Comparison of ENCODE assay signal across 1 cellular context in the genomic region with DNA sequence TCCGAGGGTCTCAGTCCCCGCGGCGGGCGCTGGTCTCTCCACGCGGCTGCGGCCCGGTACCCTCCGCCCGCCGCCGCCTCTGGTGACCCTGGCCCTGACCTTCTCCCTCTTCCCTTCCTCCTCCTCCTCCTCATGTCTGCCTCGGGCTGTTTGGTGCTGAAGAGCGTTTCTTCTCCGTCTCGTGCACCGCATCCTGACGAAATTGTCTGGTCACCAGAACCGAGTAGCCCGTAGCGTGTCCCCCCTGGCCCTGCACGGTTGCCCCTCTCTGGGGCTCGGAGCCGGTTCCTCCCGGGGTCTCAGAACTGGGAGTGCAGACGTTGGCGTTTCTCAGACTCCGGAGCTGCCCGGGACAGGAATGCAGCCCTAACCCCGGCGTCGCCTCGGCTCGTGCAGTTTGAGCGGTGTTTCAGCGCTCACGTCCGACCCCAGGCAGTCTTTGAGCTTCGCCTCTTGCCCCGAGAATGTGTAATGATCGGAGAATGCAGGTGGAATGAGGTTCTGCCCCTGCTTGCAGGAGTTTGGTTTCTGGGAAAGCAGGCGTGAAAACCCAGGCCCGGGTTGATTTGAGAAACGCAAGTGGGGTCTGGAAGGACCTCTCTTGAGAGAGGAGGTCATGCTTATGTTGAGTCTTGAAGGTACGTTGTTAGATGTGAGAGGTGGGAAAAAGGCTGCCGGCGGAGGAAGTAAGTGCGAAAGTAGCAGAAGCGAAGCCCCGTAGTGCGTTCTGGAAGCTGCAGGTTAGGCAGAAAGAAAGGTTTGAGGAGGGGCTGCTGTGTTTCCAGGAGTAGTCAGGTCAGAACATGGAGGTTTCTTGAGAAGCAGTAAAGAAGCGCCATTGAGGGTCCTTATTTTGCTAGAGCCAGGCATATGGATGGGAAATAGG.
TF ChIP-seq lines count a peak whose summit lies in the region.

No MANE protein-coding gene starts in this region.

TF ChIP-seq in liver, 16 proteins besides CTCF, POLR2A, EP300 and RAD21 (continued from another document):
- TF ChIP-seq, protein P1, sequence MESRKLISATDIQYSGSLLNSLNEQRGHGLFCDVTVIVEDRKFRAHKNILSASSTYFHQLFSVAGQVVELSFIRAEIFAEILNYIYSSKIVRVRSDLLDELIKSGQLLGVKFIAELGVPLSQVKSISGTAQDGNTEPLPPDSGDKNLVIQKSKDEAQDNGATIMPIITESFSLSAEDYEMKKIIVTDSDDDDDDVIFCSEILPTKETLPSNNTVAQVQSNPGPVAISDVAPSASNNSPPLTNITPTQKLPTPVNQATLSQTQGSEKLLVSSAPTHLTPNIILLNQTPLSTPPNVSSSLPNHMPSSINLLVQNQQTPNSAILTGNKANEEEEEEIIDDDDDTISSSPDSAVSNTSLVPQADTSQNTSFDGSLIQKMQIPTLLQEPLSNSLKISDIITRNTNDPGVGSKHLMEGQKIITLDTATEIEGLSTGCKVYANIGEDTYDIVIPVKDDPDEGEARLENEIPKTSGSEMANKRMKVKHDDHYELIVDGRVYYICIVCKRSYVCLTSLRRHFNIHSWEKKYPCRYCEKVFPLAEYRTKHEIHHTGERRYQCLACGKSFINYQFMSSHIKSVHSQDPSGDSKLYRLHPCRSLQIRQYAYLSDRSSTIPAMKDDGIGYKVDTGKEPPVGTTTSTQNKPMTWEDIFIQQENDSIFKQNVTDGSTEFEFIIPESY (IDR thresholded peaks at IDR 0.05), result no peak
- TF ChIP-seq FOXA2 (IDR thresholded peaks at IDR 0.05) (no peak), HNF4A (conservative IDR thresholded peaks at IDR 0.05) (no peak), TAF1 (conservative IDR thresholded peaks at IDR 0.05) (no peak), HNF4G (IDR thresholded peaks at IDR 0.05) (no peak)
- TF ChIP-seq, protein P2, sequence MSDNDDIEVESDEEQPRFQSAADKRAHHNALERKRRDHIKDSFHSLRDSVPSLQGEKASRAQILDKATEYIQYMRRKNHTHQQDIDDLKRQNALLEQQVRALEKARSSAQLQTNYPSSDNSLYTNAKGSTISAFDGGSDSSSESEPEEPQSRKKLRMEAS (IDR thresholded peaks at IDR 0.05), result no peak
- TF ChIP-seq, protein P3, sequence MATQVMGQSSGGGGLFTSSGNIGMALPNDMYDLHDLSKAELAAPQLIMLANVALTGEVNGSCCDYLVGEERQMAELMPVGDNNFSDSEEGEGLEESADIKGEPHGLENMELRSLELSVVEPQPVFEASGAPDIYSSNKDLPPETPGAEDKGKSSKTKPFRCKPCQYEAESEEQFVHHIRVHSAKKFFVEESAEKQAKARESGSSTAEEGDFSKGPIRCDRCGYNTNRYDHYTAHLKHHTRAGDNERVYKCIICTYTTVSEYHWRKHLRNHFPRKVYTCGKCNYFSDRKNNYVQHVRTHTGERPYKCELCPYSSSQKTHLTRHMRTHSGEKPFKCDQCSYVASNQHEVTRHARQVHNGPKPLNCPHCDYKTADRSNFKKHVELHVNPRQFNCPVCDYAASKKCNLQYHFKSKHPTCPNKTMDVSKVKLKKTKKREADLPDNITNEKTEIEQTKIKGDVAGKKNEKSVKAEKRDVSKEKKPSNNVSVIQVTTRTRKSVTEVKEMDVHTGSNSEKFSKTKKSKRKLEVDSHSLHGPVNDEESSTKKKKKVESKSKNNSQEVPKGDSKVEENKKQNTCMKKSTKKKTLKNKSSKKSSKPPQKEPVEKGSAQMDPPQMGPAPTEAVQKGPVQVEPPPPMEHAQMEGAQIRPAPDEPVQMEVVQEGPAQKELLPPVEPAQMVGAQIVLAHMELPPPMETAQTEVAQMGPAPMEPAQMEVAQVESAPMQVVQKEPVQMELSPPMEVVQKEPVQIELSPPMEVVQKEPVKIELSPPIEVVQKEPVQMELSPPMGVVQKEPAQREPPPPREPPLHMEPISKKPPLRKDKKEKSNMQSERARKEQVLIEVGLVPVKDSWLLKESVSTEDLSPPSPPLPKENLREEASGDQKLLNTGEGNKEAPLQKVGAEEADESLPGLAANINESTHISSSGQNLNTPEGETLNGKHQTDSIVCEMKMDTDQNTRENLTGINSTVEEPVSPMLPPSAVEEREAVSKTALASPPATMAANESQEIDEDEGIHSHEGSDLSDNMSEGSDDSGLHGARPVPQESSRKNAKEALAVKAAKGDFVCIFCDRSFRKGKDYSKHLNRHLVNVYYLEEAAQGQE (IDR thresholded peaks at IDR 0.05), result no peak
